11 cellular contexts compared by ENCODE assay signal in the genomic region with DNA sequence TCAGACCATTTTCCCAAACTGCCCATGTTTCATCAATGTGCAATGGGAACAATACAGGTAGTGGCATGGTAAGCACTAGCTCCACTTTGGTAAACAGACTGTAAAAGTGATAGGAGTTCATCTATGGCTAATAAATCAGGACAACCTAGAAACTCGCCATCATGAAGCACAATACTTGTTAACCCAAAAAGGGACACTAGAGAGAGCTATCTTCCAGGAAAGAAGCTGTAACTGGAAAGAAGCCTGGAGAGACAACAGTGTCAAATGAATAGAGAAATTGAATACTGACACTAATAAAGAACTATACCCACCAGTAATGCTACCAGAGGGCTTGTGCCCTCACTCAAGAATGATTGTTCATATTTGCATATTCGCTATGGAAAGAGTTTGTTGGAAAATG.
DNase-seq lines count a peak whose midpoint lies in the region; ATAC-seq lines count a peak whose summit lies in the region.
"Had no signal": no experiment of that assay in that cellular context is flagged by ENCODE, and none has a peak within 500 bp of the region (broad histone marks: within the 10 kb centered on the region; RNA-seq: fewer than 3 reads in every experiment).

No MANE protein-coding gene starts in this region.

- no peak overlapping the region for H3K14ac ChIP-seq in neuronal stem cell (ENCODE audit: low read length)

- no peaks in the 10 kb centered on the region for H3K9me3 ChIP-seq in neuronal stem cell (replicated peaks in 1 of 2; ENCODE audit: control insufficient read depth in 2 of 2, insufficient read depth in 1 of 2, low read depth in 1 of 2, low read length in 2 of 2)
- H3K9me3 ChIP-seq: MG63 had no signal

- H3K4me2 ChIP-seq in neuronal stem cell (ENCODE audit: insufficient read depth, low read length, poor library complexity, severe bottlenecking) = no peak overlapping the region

- H3K4me1 ChIP-seq in neuronal stem cell (ENCODE audit: control insufficient read depth in 2 of 2, insufficient read depth in 1 of 2, low read depth in 1 of 2, low read length in 2 of 2) = no peaks in the 10 kb centered on the region

- no peak overlapping the region for H4K8ac ChIP-seq in neuronal stem cell (ENCODE audit: low read depth, low read length)

- H2AFZ ChIP-seq in neuronal stem cell (ENCODE audit: low read length) = no peak overlapping the region

- H3K4ac ChIP-seq in neuronal stem cell (ENCODE audit: low read length) = no peak overlapping the region

- no peak overlapping the region for H4K91ac ChIP-seq in neuronal stem cell (ENCODE audit: low read depth, low read length, poor library complexity)

- no peak overlapping the region for H2BK120ac ChIP-seq in neuronal stem cell (ENCODE audit: low read depth, low read length)

- H3K36me3 ChIP-seq in neuronal stem cell (replicated peaks in 1 of 2; ENCODE audit: control insufficient read depth in 2 of 2, insufficient read depth in 2 of 2, low read length in 2 of 2) = no peaks in the 10 kb centered on the region
- H3K36me3 ChIP-seq: MG63 had no signal

- no peak overlapping the region for H3K18ac ChIP-seq in neuronal stem cell (ENCODE audit: low read length)

- no peak overlapping the region for H3K9ac ChIP-seq in neuronal stem cell (ENCODE audit: low read depth, low read length, poor library complexity)

- no peak overlapping the region for H2BK15ac ChIP-seq in neuronal stem cell (ENCODE audit: low read length)

- no peaks in the 10 kb centered on the region for H3K79me1 ChIP-seq in neuronal stem cell (ENCODE audit: low read depth, low read length)

- H3K23ac ChIP-seq in neuronal stem cell (ENCODE audit: low read depth, low read length, poor library complexity) = no peak overlapping the region

- H3K4me3 ChIP-seq in neuronal stem cell (ENCODE audit: low read length in 2 of 2) = no peak overlapping the region
- H3K4me3 ChIP-seq: MG63 had no signal

- H2BK12ac ChIP-seq in neuronal stem cell (ENCODE audit: low read length) = no peak overlapping the region

- no peak for ATAC-seq in GM19023 (IDR thresholded peaks at IDR 0.05; ENCODE audit: unreplicated experiment)
- ATAC-seq: stimulated activated naive CD8-positive, alpha-beta T cell treated with anti-CD3 and anti-CD28 coated beads, Interleukin-15, amount 100 ng/mL, for 72 hours had no signal

- no CpG with 5 or more reads among the region's 2 CpGs for WGBS in neuronal stem cell (ENCODE audit: extremely low coverage in 2 of 2, insufficient read length in 2 of 2, insufficient replicate concordance in 1 of 2), 2 donors

- no peak overlapping the region for H3K27ac ChIP-seq in neuronal stem cell (replicated peaks; ENCODE audit: low read length)

- DNase-seq in NCI-H524 (lab: John Stamatoyannopoulos, UW) (peak; percentile 1 to 22), NCI-H524 treated with DMSO at 0.1 percent for 48 hours (lab: John Stamatoyannopoulos, UW) (no peak), NCI-H526 treated with DMSO at 0.1 percent for 48 hours (lab: John Stamatoyannopoulos, UW) (peak; percentile 1), cerebellar cortex (ENCODE audit: low spot score) (peak; percentile 6), pulmonary artery endothelial cell (ENCODE audit: low read depth, low spot score) (peak; percentile 0), neuronal stem cell (ENCODE audit: low spot score) (no peak), occipital lobe (lab: John Stamatoyannopoulos, UW) (no peak)
- DNase-seq: activated naive CD8-positive, alpha-beta T cell treated with anti-CD3 and anti-CD28 coated beads, Interleukin-2, amount 10 ng/mL, durations not matched to agents 7 days and 5 days; MG63; stimulated activated naive CD8-positive, alpha-beta T cell treated with anti-CD3 and anti-CD28 coated beads, Interleukin-15, amount 100 ng/mL, for 72 hours had no signal

- H3K27me3 ChIP-seq in neuronal stem cell (ENCODE audit: control insufficient read depth in 3 of 3, insufficient read depth in 3 of 3, low read depth in 1 of 3, low read length in 3 of 3) = no peaks in the 10 kb centered on the region
- H3K27me3 ChIP-seq: MG63 had no signal

- H2BK5ac ChIP-seq in neuronal stem cell (ENCODE audit: low read length) = no peak overlapping the region

- no peak overlapping the region for H2AK5ac ChIP-seq in neuronal stem cell (ENCODE audit: low read depth, low read length)

Comparison
In these comparisons a context has a peak if more than half of its experiments do, and no peak if none do; other contexts are left out.
1. DNase-seq: peak in NCI-H524 (2 of 2), NCI-H526 treated with DMSO at 0.1 percent for 48 hours (single experiment), cerebellar cortex (single experiment) and pulmonary artery endothelial cell (single experiment); none in NCI-H524 treated with DMSO at 0.1 percent for 48 hours (single experiment), neuronal stem cell (single experiment) and occipital lobe (single experiment).